12 cellular contexts compared by ENCODE assay signal in the genomic region with DNA sequence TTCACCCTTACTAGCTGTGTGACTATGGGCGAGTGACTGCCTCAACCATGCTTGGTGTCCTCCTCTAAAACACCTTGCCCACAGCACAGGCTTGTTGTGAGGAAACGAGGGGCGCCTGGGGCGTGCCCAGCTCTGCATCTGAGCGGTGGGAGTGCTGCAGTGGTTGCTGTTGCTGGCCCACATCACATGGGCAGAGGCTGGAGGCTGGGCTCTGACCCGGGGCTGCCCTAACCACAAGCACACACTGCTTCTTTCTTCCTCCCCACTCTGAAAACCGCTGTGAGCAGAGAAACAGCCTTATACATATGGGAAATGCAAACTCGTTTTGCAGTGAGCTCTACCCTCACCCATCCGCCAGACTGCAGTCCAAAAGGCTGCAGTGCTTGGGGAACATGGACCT.
DNase-seq lines count a peak whose midpoint lies in the region; ATAC-seq, FAIRE-seq and TF ChIP-seq lines count a peak whose summit lies in the region.
"Had no signal": no experiment of that assay in that cellular context is flagged by ENCODE, and none has a peak within 500 bp of the region (broad histone marks: within the 10 kb centered on the region; RNA-seq: fewer than 3 reads in every experiment).

No MANE protein-coding gene starts in this region.

- peaks cover 6% of the 10 kb centered on the region for H3K36me3 Mint-ChIP-seq in activated CD8-positive, alpha-beta T cell treated with anti-CD3 and anti-CD28 coated beads for 36 hours (ENCODE audit: low read depth)
- H3K36me3 Mint-ChIP-seq in natural killer cell treated with Interleukin-12 subunit alpha and Interleukin-12 subunit beta and Interleukin-15 and Interleukin-18, amount 100 ng/mL, for 72 hours = no peaks in the 10 kb centered on the region

- no peaks in the 10 kb centered on the region for H3K27me3 Mint-ChIP-seq in activated CD8-positive, alpha-beta T cell treated with anti-CD3 and anti-CD28 coated beads for 36 hours
- no peaks in the 10 kb centered on the region for H3K27me3 Mint-ChIP-seq in natural killer cell treated with Interleukin-12 subunit alpha and Interleukin-12 subunit beta and Interleukin-15 and Interleukin-18, amount 100 ng/mL, for 72 hours

- TF ChIP-seq CTCF in activated CD8-positive, alpha-beta T cell treated with anti-CD3 and anti-CD28 coated beads for 36 hours (IDR thresholded peaks at IDR 0.05) = no peak

- ATAC-seq in HG02885 (IDR thresholded peaks at IDR 0.05; ENCODE audit: poor library complexity, unreplicated experiment) (peak; percentile 78), GM19397 (IDR thresholded peaks at IDR 0.05; ENCODE audit: unreplicated experiment) (no peak), GM18511 (IDR thresholded peaks at IDR 0.05; ENCODE audit: unreplicated experiment) (no peak)
- ATAC-seq in activated CD8-positive, alpha-beta T cell treated with anti-CD3 and anti-CD28 coated beads for 36 hours = peak; percentile 86
- peak; percentile 94 for ATAC-seq in natural killer cell treated with Interleukin-12 subunit alpha and Interleukin-12 subunit beta and Interleukin-15 and Interleukin-18, amount 100 ng/mL, for 72 hours

- peak overlapping the region; percentile 59 for H3K27ac Mint-ChIP-seq in activated CD8-positive, alpha-beta T cell treated with anti-CD3 and anti-CD28 coated beads for 36 hours
- H3K27ac Mint-ChIP-seq in natural killer cell treated with Interleukin-12 subunit alpha and Interleukin-12 subunit beta and Interleukin-15 and Interleukin-18, amount 100 ng/mL, for 72 hours = peak overlapping the region; percentile 26 to 76

- intact Hi-C loops in activated CD8-positive, alpha-beta T cell treated with anti-CD3 and anti-CD28 coated beads for 36 hours (cut with micrococcal nuclease) = no loop called here

- POLR2A ChIA-PET in activated CD8-positive, alpha-beta T cell treated with anti-CD3 and anti-CD28 coated beads for 36 hours (lab: Charles Lee) = no interaction called here

- no peaks in the 10 kb centered on the region for H3K9me3 Mint-ChIP-seq in activated CD8-positive, alpha-beta T cell treated with anti-CD3 and anti-CD28 coated beads for 36 hours
- no peaks in the 10 kb centered on the region for H3K9me3 Mint-ChIP-seq in natural killer cell treated with Interleukin-12 subunit alpha and Interleukin-12 subunit beta and Interleukin-15 and Interleukin-18, amount 100 ng/mL, for 72 hours

- peaks cover 29% of the 10 kb centered on the region for H3K4me1 Mint-ChIP-seq in activated CD8-positive, alpha-beta T cell treated with anti-CD3 and anti-CD28 coated beads for 36 hours (ENCODE audit: low read depth)
- peaks cover 28 to 29% of the 10 kb centered on the region in 2 donors for H3K4me1 Mint-ChIP-seq in natural killer cell treated with Interleukin-12 subunit alpha and Interleukin-12 subunit beta and Interleukin-15 and Interleukin-18, amount 100 ng/mL, for 72 hours (ENCODE audit: low read depth in 2 of 2)

- DNase-seq in GM18507 (ENCODE audit: extremely low spot score, insufficient read length, low read depth) (no peak), DMS153 (lab: John Stamatoyannopoulos, UW) (no peak), NCI-H1092 (lab: John Stamatoyannopoulos, UW) (no peak)
- peak; percentile 72 for DNase-seq in activated CD8-positive, alpha-beta T cell treated with anti-CD3 and anti-CD28 coated beads for 36 hours
- DNase-seq in natural killer cell treated with Interleukin-12 subunit alpha and Interleukin-12 subunit beta and Interleukin-15 and Interleukin-18, amount 100 ng/mL, for 72 hours (ENCODE audit: low spot score) = peak; percentile 82
- DNase-seq: NCI-H2171, occipital lobe, stomach had no signal

- CTCF ChIA-PET in activated CD8-positive, alpha-beta T cell treated with anti-CD3 and anti-CD28 coated beads for 36 hours (lab: Charles Lee) = no interaction called here

- no peak overlapping the region for H3K4me3 Mint-ChIP-seq in activated CD8-positive, alpha-beta T cell treated with anti-CD3 and anti-CD28 coated beads for 36 hours
- H3K4me3 Mint-ChIP-seq in natural killer cell treated with Interleukin-12 subunit alpha and Interleukin-12 subunit beta and Interleukin-15 and Interleukin-18, amount 100 ng/mL, for 72 hours = peak overlapping the region; percentile 50

- FAIRE-seq in GM18507 (lab: Jason Lieb, UNC) = peak; percentile 56
- FAIRE-seq: G401.6 had no signal

Comparison
In these comparisons a context has a peak if more than half of its experiments do, and no peak if none do; other contexts are left out.
1. DNase-seq: peak in activated CD8-positive, alpha-beta T cell treated with anti-CD3 and anti-CD28 coated beads for 36 hours (single experiment) and natural killer cell treated with Interleukin-12 subunit alpha and Interleukin-12 subunit beta and Interleukin-15 and Interleukin-18, amount 100 ng/mL, for 72 hours (single experiment); none in GM18507 (single experiment), DMS153 (single experiment) and NCI-H1092 (single experiment).
2. ATAC-seq: peak in HG02885 (single experiment), activated CD8-positive, alpha-beta T cell treated with anti-CD3 and anti-CD28 coated beads for 36 hours (single experiment) and natural killer cell treated with Interleukin-12 subunit alpha and Interleukin-12 subunit beta and Interleukin-15 and Interleukin-18, amount 100 ng/mL, for 72 hours (2 of 2); none in GM19397 (single experiment) and GM18511 (single experiment).